ENCODE assay signal across 20 cellular contexts in genomic region chr12:121780429-121780828, GRCh38. TPM values are rescaled to one million over a fixed set of nuclear protein-coding genes. Genes with fewer than 3 reads are reported as not detected.
DNase-seq lines count a peak whose midpoint lies in the region; ATAC-seq and TF ChIP-seq lines count a peak whose summit lies in the region.
"Had no signal": no experiment of that assay in that cellular context is flagged by ENCODE, and none has a peak within 500 bp of the region (broad histone marks: within the 10 kb centered on the region; RNA-seq: fewer than 3 reads in every experiment).

No MANE protein-coding gene starts in this region.

- no peak overlapping the region for H2AFZ ChIP-seq in OCI-LY3 (ENCODE audit: low read depth, low read length)
- H2AFZ ChIP-seq in hepatocyte = no peak overlapping the region

- peak overlapping the region; percentile 73 for H3K4me3 ChIP-seq in OCI-LY3 (ENCODE audit: low read length)
- H3K4me3 ChIP-seq in hepatocyte = no peak overlapping the region
- H3K4me3 ChIP-seq: SK-N-MC had no signal

- H3K27me3 ChIP-seq in OCI-LY3 (ENCODE audit: low read depth, low read length) (no peaks in the 10 kb centered on the region), hepatocyte (no peaks in the 10 kb centered on the region)
- H3K27me3 ChIP-seq: BE2C had no signal

- H3K27ac ChIP-seq in OCI-LY3 (ENCODE audit: low read length) (peak overlapping the region; percentile 100), hepatocyte (no peak overlapping the region)
- H3K27ac ChIP-seq: SK-N-MC, WERI-Rb-1 had no signal

- H3K79me2 ChIP-seq in OCI-LY3 (ENCODE audit: low read length) (peaks cover 60% of the 10 kb centered on the region), hepatocyte (peaks cover 25% of the 10 kb centered on the region)

- no peak overlapping the region for H3K4me3 Mint-ChIP-seq in activated CD4-positive, alpha-beta T cell treated with anti-CD3 and anti-CD28 coated beads, Interleukin-2, amount 10 ng/mL, durations not matched to agents 7 days and 5 days
- no peak overlapping the region for H3K4me3 Mint-ChIP-seq in activated naive CD8-positive, alpha-beta T cell treated with anti-CD3 and anti-CD28 coated beads for 36 hours
- H3K4me3 Mint-ChIP-seq in natural killer cell treated with Interleukin-12 subunit alpha and Interleukin-12 subunit beta and Interleukin-15 and Interleukin-18, amount 100 ng/mL, for 72 hours = no peak overlapping the region
- H3K4me3 Mint-ChIP-seq: activated T-cell treated with anti-CD3 and anti-CD28 coated beads, Interleukin-2, amount 50 U/mL, for 4 hours had no signal

- peaks cover 49% of the 10 kb centered on the region for H3K4me1 Mint-ChIP-seq in activated CD4-positive, alpha-beta T cell treated with anti-CD3 and anti-CD28 coated beads, Interleukin-2, amount 10 ng/mL, durations not matched to agents 7 days and 5 days
- H3K4me1 Mint-ChIP-seq in activated naive CD8-positive, alpha-beta T cell treated with anti-CD3 and anti-CD28 coated beads for 36 hours = peaks cover 47% of the 10 kb centered on the region
- H3K4me1 Mint-ChIP-seq in natural killer cell treated with Interleukin-12 subunit alpha and Interleukin-12 subunit beta and Interleukin-15 and Interleukin-18, amount 100 ng/mL, for 72 hours (ENCODE audit: low read depth in 2 of 2) = peaks cover 31 to 34% of the 10 kb centered on the region in 2 donors

- CTCF ChIA-PET in activated CD4-positive, alpha-beta T cell treated with anti-CD3 and anti-CD28 coated beads, Interleukin-2, amount 10 ng/mL, durations not matched to agents 7 days and 5 days (lab: Charles Lee) = interaction anchor here (40.9 kb wide), 1 partner anchor 19 kb away, joined by 1058 read pairs; the partner anchor contains the start of genes RHOF and SETD1B

- no peaks in the 10 kb centered on the region for H3K9me3 Mint-ChIP-seq in activated CD4-positive, alpha-beta T cell treated with anti-CD3 and anti-CD28 coated beads, Interleukin-2, amount 10 ng/mL, durations not matched to agents 7 days and 5 days
- no peaks in the 10 kb centered on the region for H3K9me3 Mint-ChIP-seq in activated naive CD8-positive, alpha-beta T cell treated with anti-CD3 and anti-CD28 coated beads for 36 hours
- H3K9me3 Mint-ChIP-seq in natural killer cell treated with Interleukin-12 subunit alpha and Interleukin-12 subunit beta and Interleukin-15 and Interleukin-18, amount 100 ng/mL, for 72 hours = no peaks in the 10 kb centered on the region
- H3K9me3 Mint-ChIP-seq: activated T-cell treated with anti-CD3 and anti-CD28 coated beads, Interleukin-2, amount 50 U/mL, for 4 hours had no signal

- intact Hi-C loops in posterior vena cava (cut with DNase I) = no loop called here

- H3K4me2 ChIP-seq in OCI-LY3 (ENCODE audit: low read length) (peak overlapping the region; percentile 89), hepatocyte (no peak overlapping the region)

- H3K36me3 Mint-ChIP-seq in activated CD4-positive, alpha-beta T cell treated with anti-CD3 and anti-CD28 coated beads, Interleukin-2, amount 10 ng/mL, durations not matched to agents 7 days and 5 days (ENCODE audit: low read depth) = peaks cover 36% of the 10 kb centered on the region
- H3K36me3 Mint-ChIP-seq in activated naive CD8-positive, alpha-beta T cell treated with anti-CD3 and anti-CD28 coated beads for 36 hours = peaks cover 30% of the 10 kb centered on the region
- peaks cover 5% of the 10 kb centered on the region for H3K36me3 Mint-ChIP-seq in natural killer cell treated with Interleukin-12 subunit alpha and Interleukin-12 subunit beta and Interleukin-15 and Interleukin-18, amount 100 ng/mL, for 72 hours

- H3K36me3 ChIP-seq in OCI-LY3 (replicated peaks; ENCODE audit: low read depth, low read length) (peaks cover 47% of the 10 kb centered on the region), hepatocyte (replicated peaks; ENCODE audit: insufficient read depth, low read depth) (no peaks in the 10 kb centered on the region)

- H3K4me1 ChIP-seq in OCI-LY3 (ENCODE audit: low read length) (peaks cover 78% of the 10 kb centered on the region), hepatocyte (ENCODE audit: insufficient read depth) (peaks cover 11% of the 10 kb centered on the region)

- POLR2A ChIA-PET in activated CD4-positive, alpha-beta T cell treated with anti-CD3 and anti-CD28 coated beads, Interleukin-2, amount 10 ng/mL, durations not matched to agents 7 days and 5 days (lab: Charles Lee) = no interaction called here

- DNase-seq in activated CD4-positive, alpha-beta T cell treated with anti-CD3 and anti-CD28 coated beads, Interleukin-2, amount 10 ng/mL, durations not matched to agents 7 days and 5 days = no peak
- DNase-seq in activated CD4-positive, alpha-beta T cell treated with anti-CD3 and anti-CD28 coated beads, Interleukin-2, amount 50 U/mL, for 4 hours = no peak
- no peak for DNase-seq in activated naive CD8-positive, alpha-beta T cell treated with anti-CD3 and anti-CD28 coated beads for 36 hours
- no peak for DNase-seq in natural killer cell treated with Interleukin-12 subunit alpha and Interleukin-12 subunit beta and Interleukin-15 and Interleukin-18, amount 100 ng/mL, for 72 hours (ENCODE audit: low spot score)
- DNase-seq in NCI-H2227 (lab: John Stamatoyannopoulos, UW; ENCODE audit: unreplicated experiment) (no peak), posterior vena cava (ENCODE audit: low spot score) (no peak), hepatocyte (ENCODE audit: low spot score) (no peak)
- DNase-seq: activated T-cell treated with anti-CD3 and anti-CD28 coated beads, Interleukin-2, amount 50 U/mL, for 4 hours; BE2C; DND-41; kidney glomerular epithelial cell; NCI-H1092 treated with DMSO at 0.1 percent for 48 hours; NCI-H2029 treated with DMSO at 0.1 percent for 48 hours; NCI-H226; nucleus accumbens; stimulated activated CD4-positive, alpha-beta T cell treated with anti-CD3 and anti-CD28 coated beads, Interleukin-1b, Interleukin-23, amount 100 ng/mL, for 48 hours; WERI-Rb-1 had no signal

- H3K9me3 ChIP-seq in OCI-LY3 (ENCODE audit: insufficient read depth, low read length) = no peaks in the 10 kb centered on the region
- no peaks in the 10 kb centered on the region for H3K9me3 ChIP-seq in hepatocyte (ENCODE audit: low read depth)
- H3K9me3 ChIP-seq: BE2C had no signal

- TF ChIP-seq CTCF in OCI-LY3 (IDR thresholded peaks at IDR 0.05; ENCODE audit: low read depth, low read length) (no peak), hepatocyte (IDR thresholded peaks at IDR 0.05; ENCODE audit: poor library complexity) (no peak)

- H3K9ac ChIP-seq in OCI-LY3 (ENCODE audit: low read length) = peak overlapping the region; percentile 92

- no peak for ATAC-seq in natural killer cell treated with Interleukin-12 subunit alpha and Interleukin-12 subunit beta and Interleukin-15 and Interleukin-18, amount 100 ng/mL, for 72 hours
- ATAC-seq: activated T-cell treated with anti-CD3 and anti-CD28 coated beads, Interleukin-2, amount 50 U/mL, for 4 hours; HCT116 had no signal

- no peaks in the 10 kb centered on the region for H3K9me2 ChIP-seq in hepatocyte (replicated peaks; ENCODE audit: insufficient read depth)

- no peaks in the 10 kb centered on the region for H3K27me3 Mint-ChIP-seq in activated CD4-positive, alpha-beta T cell treated with anti-CD3 and anti-CD28 coated beads, Interleukin-2, amount 10 ng/mL, durations not matched to agents 7 days and 5 days
- H3K27me3 Mint-ChIP-seq in activated naive CD8-positive, alpha-beta T cell treated with anti-CD3 and anti-CD28 coated beads for 36 hours = no peaks in the 10 kb centered on the region
- no peaks in the 10 kb centered on the region for H3K27me3 Mint-ChIP-seq in natural killer cell treated with Interleukin-12 subunit alpha and Interleukin-12 subunit beta and Interleukin-15 and Interleukin-18, amount 100 ng/mL, for 72 hours

- H3K27ac Mint-ChIP-seq in activated CD4-positive, alpha-beta T cell treated with anti-CD3 and anti-CD28 coated beads, Interleukin-2, amount 10 ng/mL, durations not matched to agents 7 days and 5 days = peak overlapping the region; percentile 60
- H3K27ac Mint-ChIP-seq in activated naive CD8-positive, alpha-beta T cell treated with anti-CD3 and anti-CD28 coated beads for 36 hours = peak overlapping the region; percentile 91
- peak overlapping the region; percentile 95 to 97 for H3K27ac Mint-ChIP-seq in natural killer cell treated with Interleukin-12 subunit alpha and Interleukin-12 subunit beta and Interleukin-15 and Interleukin-18, amount 100 ng/mL, for 72 hours

- no peaks in the 10 kb centered on the region for H4K20me1 ChIP-seq in OCI-LY3 (ENCODE audit: insufficient read depth, low read length)
- peaks cover 3% of the 10 kb centered on the region for H4K20me1 ChIP-seq in hepatocyte (ENCODE audit: insufficient read depth, poor library complexity, severe bottlenecking)

- 94% methylated on average over 11 of the region's 11 CpGs for WGBS in hepatocyte (ENCODE audit: low lambda C conversion rate, missing lambda C conversion rate)

RNA-seq across cellular contexts. Expression of gene RHOF, which starts 13.1 kb away (rescaled TPM):
- 100 to 1,000 TPM; 132 to 148 TPM for total RNA-seq in activated CD4-positive, alpha-beta T cell treated with anti-CD3 and anti-CD28 coated beads, Interleukin-2, amount 10 ng/mL, durations not matched to agents 7 days and 5 days
- total RNA-seq in activated naive CD8-positive, alpha-beta T cell treated with anti-CD3 and anti-CD28 coated beads for 36 hours = 10 to 100 TPM; 78.6 to 85.5 TPM
- 10 to 100 TPM; 76.1 to 78.0 TPM for total RNA-seq in natural killer cell treated with Interleukin-12 subunit alpha and Interleukin-12 subunit beta and Interleukin-15 and Interleukin-18, amount 100 ng/mL, for 72 hours
- total RNA-seq in posterior vena cava = 10 to 100 TPM in 1 of 2 donors, 1 to 10 TPM in 1; 5.3 to 10.4 TPM
- 38.7 and 45.3 TPM in 2 replicates for total RNA-seq in hepatocyte
- polyA plus RNA-seq in hepatocyte = 40.4 and 43.6 TPM in 2 replicates

RNA-seq across cellular contexts. Expression of gene SETD1B, which starts 23.4 kb away (rescaled TPM):
- total RNA-seq in activated CD4-positive, alpha-beta T cell treated with anti-CD3 and anti-CD28 coated beads, Interleukin-2, amount 10 ng/mL, durations not matched to agents 7 days and 5 days = 10 to 100 TPM; 32.6 to 34.1 TPM
- total RNA-seq in activated naive CD8-positive, alpha-beta T cell treated with anti-CD3 and anti-CD28 coated beads for 36 hours = 10 to 100 TPM; 15.0 to 15.6 TPM
- 10 to 100 TPM; 27.1 to 40.8 TPM for total RNA-seq in natural killer cell treated with Interleukin-12 subunit alpha and Interleukin-12 subunit beta and Interleukin-15 and Interleukin-18, amount 100 ng/mL, for 72 hours
- 10 to 100 TPM; 20.2 to 20.9 TPM for total RNA-seq in posterior vena cava
- 2.7 and 3.8 TPM in 2 replicates for total RNA-seq in hepatocyte
- polyA plus RNA-seq in hepatocyte = 2.5 and 2.7 TPM in 2 replicates
